20 cellular contexts compared by ENCODE assay signal in genomic region chr9:33414263-33414662, GRCh38. TPM values are rescaled to one million over a fixed set of nuclear protein-coding genes. Genes with fewer than 3 reads are reported as not detected.
DNase-seq lines count a peak whose midpoint lies in the region; ATAC-seq and TF ChIP-seq lines count a peak whose summit lies in the region.
"Had no signal": no experiment of that assay in that cellular context is flagged by ENCODE, and none has a peak within 500 bp of the region (broad histone marks: within the 10 kb centered on the region; RNA-seq: fewer than 3 reads in every experiment).

No MANE protein-coding gene starts in this region.

- H3K79me2 ChIP-seq in hepatocyte: no peaks in the 10 kb centered on the region

- CTCF ChIA-PET in activated naive CD4-positive, alpha-beta T cell treated with anti-CD3 and anti-CD28 coated beads, Interleukin-2, amount 10 ng/mL, durations not matched to agents 7 days and 5 days (lab: Charles Lee): interaction anchor here (1.3 to 11.2 kb wide), 8 partner anchors 10 to 130 kb away, joined by 3 to 193 read pairs (median 32); partner anchors contain the start of genes AQP3, AQP7 and NOL6
- CTCF ChIA-PET in T-cell (lab: Charles Lee): interaction anchor here (0.7 to 2.6 kb wide), 7 partner anchors 9 to 52 kb away, joined by 3 to 27 read pairs (median 12); partner anchors contain the start of gene AQP3 (in 2 of the 2)

- no peak overlapping the region for H3K4me3 Mint-ChIP-seq in activated naive CD4-positive, alpha-beta T cell treated with anti-CD3 and anti-CD28 coated beads, Interleukin-2, amount 10 ng/mL, durations not matched to agents 7 days and 5 days
- H3K4me3 Mint-ChIP-seq in T-cell (peak overlapping the region in 1 of 3 donors; percentile 63), mesothelial cell of epicardium (no peak overlapping the region)
- H3K4me3 Mint-ChIP-seq: activated B cell treated with CpG ODN at 0.5 μM for 24 hours; natural killer cell treated with Interleukin-12 subunit alpha and Interleukin-12 subunit beta and Interleukin-15 and Interleukin-18, amount 100 ng/mL, for 72 hours had no signal

- H3K4me2 ChIP-seq in hepatocyte: no peak overlapping the region

- no peaks in the 10 kb centered on the region for H3K9me3 ChIP-seq in hepatocyte (ENCODE audit: low read depth)
- no peaks in the 10 kb centered on the region for H3K9me3 ChIP-seq in thymus (ENCODE audit: control insufficient read depth)
- H3K9me3 ChIP-seq: ascending aorta had no signal

- peak overlapping the region; percentile 98 for H3K27ac Mint-ChIP-seq in activated naive CD4-positive, alpha-beta T cell treated with anti-CD3 and anti-CD28 coated beads, Interleukin-2, amount 10 ng/mL, durations not matched to agents 7 days and 5 days
- peak overlapping the region; percentile 99 to 100 for H3K27ac Mint-ChIP-seq in T-cell
- no peak overlapping the region for H3K27ac Mint-ChIP-seq in mesothelial cell of epicardium
- H3K27ac Mint-ChIP-seq: activated B cell treated with CpG ODN at 0.5 μM for 24 hours; natural killer cell treated with Interleukin-12 subunit alpha and Interleukin-12 subunit beta and Interleukin-15 and Interleukin-18, amount 100 ng/mL, for 72 hours had no signal

- H3K4me1 ChIP-seq in hepatocyte (ENCODE audit: insufficient read depth): peaks cover 24% of the 10 kb centered on the region
- peaks cover 42% of the 10 kb centered on the region for H3K4me1 ChIP-seq in thymus (ENCODE audit: control insufficient read depth, insufficient read depth, low read length)
- H3K4me1 ChIP-seq: ascending aorta had no signal

- H3K27ac ChIP-seq in hepatocyte (peak overlapping the region; percentile 67), thymus (ENCODE audit: low read depth) (peak overlapping the region; percentile 86)
- H3K27ac ChIP-seq: ascending aorta had no signal

- no peaks in the 10 kb centered on the region for H3K9me2 ChIP-seq in hepatocyte (replicated peaks; ENCODE audit: insufficient read depth)

- H3K27me3 Mint-ChIP-seq in activated naive CD4-positive, alpha-beta T cell treated with anti-CD3 and anti-CD28 coated beads, Interleukin-2, amount 10 ng/mL, durations not matched to agents 7 days and 5 days: peaks cover 5% of the 10 kb centered on the region
- H3K27me3 Mint-ChIP-seq in T-cell (no peaks in the 10 kb centered on the region), mesothelial cell of epicardium (ENCODE audit: low read depth) (no peaks in the 10 kb centered on the region)
- H3K27me3 Mint-ChIP-seq: stimulated activated naive CD8-positive, alpha-beta T cell treated with anti-CD3 and anti-CD28 coated beads, Interleukin-15, amount 100 ng/mL, for 72 hours had no signal

- H3K4me3 ChIP-seq in hepatocyte: no peak overlapping the region
- no peak overlapping the region for H3K4me3 ChIP-seq in thymus (ENCODE audit: low read length)
- H3K4me3 ChIP-seq: ascending aorta had no signal

- H3K27me3 ChIP-seq in hepatocyte: no peaks in the 10 kb centered on the region
- no peaks in the 10 kb centered on the region for H3K27me3 ChIP-seq in thymus (ENCODE audit: control insufficient read depth, insufficient read depth)
- H3K27me3 ChIP-seq: ascending aorta had no signal

- TF ChIP-seq CTCF in hepatocyte (IDR thresholded peaks at IDR 0.05; ENCODE audit: poor library complexity) (no peak), mesothelial cell of epicardium (IDR thresholded peaks at IDR 0.05; ENCODE audit: unreplicated experiment) (no peak)

- peaks cover 57% of the 10 kb centered on the region for H3K4me1 Mint-ChIP-seq in activated naive CD4-positive, alpha-beta T cell treated with anti-CD3 and anti-CD28 coated beads, Interleukin-2, amount 10 ng/mL, durations not matched to agents 7 days and 5 days
- H3K4me1 Mint-ChIP-seq in T-cell (peaks cover 48 to 50% (median 50%) of the 10 kb centered on the region in 3 donors), mesothelial cell of epicardium (peaks cover 9% of the 10 kb centered on the region)
- H3K4me1 Mint-ChIP-seq: activated B cell treated with CpG ODN at 0.5 μM for 24 hours had no signal

- POLR2A ChIA-PET in T-cell (lab: Charles Lee): interaction anchor here in 1 of 2 donors (0.6 kb wide), 2 partner anchors 34 to 45 kb away, joined by 4 to 5 read pairs; no protein-coding TSS in a partner anchor

- no peaks in the 10 kb centered on the region for H3K9me3 Mint-ChIP-seq in activated naive CD4-positive, alpha-beta T cell treated with anti-CD3 and anti-CD28 coated beads, Interleukin-2, amount 10 ng/mL, durations not matched to agents 7 days and 5 days
- H3K9me3 Mint-ChIP-seq in T-cell: no peaks in the 10 kb centered on the region
- no peaks in the 10 kb centered on the region for H3K9me3 Mint-ChIP-seq in mesothelial cell of epicardium
- H3K9me3 Mint-ChIP-seq: activated B cell treated with CpG ODN at 0.5 μM for 24 hours; natural killer cell treated with Interleukin-12 subunit alpha and Interleukin-12 subunit beta and Interleukin-15 and Interleukin-18, amount 100 ng/mL, for 72 hours; stimulated activated naive CD8-positive, alpha-beta T cell treated with anti-CD3 and anti-CD28 coated beads, Interleukin-15, amount 100 ng/mL, for 72 hours had no signal

- peak; percentile 35 for DNase-seq in activated naive CD4-positive, alpha-beta T cell treated with anti-CD3 and anti-CD28 coated beads, Interleukin-2, amount 10 ng/mL, durations not matched to agents 7 days and 5 days
- DNase-seq in activated naive CD4-positive, alpha-beta T cell treated with Interleukin-2 at 50 U/mL for 16 hours: no peak
- DNase-seq in T-cell (peak in 1 of 34 experiments; percentile 15), hepatocyte (ENCODE audit: low spot score) (no peak), mesothelial cell of epicardium (ENCODE audit: low spot score in 2 of 2, unreplicated experiment in 2 of 2) (no peak), HK-2 (ENCODE audit: unreplicated experiment) (no peak), GM19240 (ENCODE audit: insufficient read length, low spot score) (no peak)
- DNase-seq: activated B cell treated with CpG ODN at 0.5 μM for 24 hours; KBM-7; NCI-H1092; NCI-H748 treated with DMSO at 0.1 percent for 48 hours; retina; stimulated activated naive CD8-positive, alpha-beta T cell treated with anti-CD3 and anti-CD28 coated beads, Interleukin-15, amount 100 ng/mL, for 72 hours had no signal

- H3K36me3 ChIP-seq in hepatocyte (replicated peaks; ENCODE audit: insufficient read depth, low read depth) (no peaks in the 10 kb centered on the region), thymus (ENCODE audit: control insufficient read depth, insufficient read depth) (no peaks in the 10 kb centered on the region)
- H3K36me3 ChIP-seq: ascending aorta had no signal

- ATAC-seq in T-cell (replicated peaks in 1 of 4): no peak
- ATAC-seq: natural killer cell treated with Interleukin-12 subunit alpha and Interleukin-12 subunit beta and Interleukin-15 and Interleukin-18, amount 100 ng/mL, for 72 hours; stimulated activated naive CD8-positive, alpha-beta T cell treated with anti-CD3 and anti-CD28 coated beads, Interleukin-15, amount 100 ng/mL, for 72 hours had no signal

- H2AFZ ChIP-seq in hepatocyte: no peak overlapping the region

- H4K20me1 ChIP-seq in hepatocyte (ENCODE audit: insufficient read depth, poor library complexity, severe bottlenecking): no peaks in the 10 kb centered on the region

- H3K36me3 Mint-ChIP-seq in activated naive CD4-positive, alpha-beta T cell treated with anti-CD3 and anti-CD28 coated beads, Interleukin-2, amount 10 ng/mL, durations not matched to agents 7 days and 5 days: peaks cover 2% of the 10 kb centered on the region
- no peaks in the 10 kb centered on the region for H3K36me3 Mint-ChIP-seq in T-cell
- H3K36me3 Mint-ChIP-seq in mesothelial cell of epicardium: no peaks in the 10 kb centered on the region
- H3K36me3 Mint-ChIP-seq: natural killer cell treated with Interleukin-12 subunit alpha and Interleukin-12 subunit beta and Interleukin-15 and Interleukin-18, amount 100 ng/mL, for 72 hours had no signal

- WGBS in hepatocyte (ENCODE audit: low lambda C conversion rate, missing lambda C conversion rate): 83% methylated on average over 3 of the region's 3 CpGs
- WGBS in thymus: 50% methylated on average over 3 of the region's 3 CpGs

RNA-seq across cellular contexts. Expression of gene AQP7, which starts 11.9 kb away (rescaled TPM):
- 1 to 10 TPM in 1 of 5 donors, under 1 TPM in 4; 0.20 to 1.4 (median 0.44) TPM for total RNA-seq in T-cell
- total RNA-seq in hepatocyte: 8.5 and 11.2 TPM in 2 replicates
- 11.6 and 16.6 TPM in 2 replicates for polyA plus RNA-seq in hepatocyte
- polyA plus RNA-seq in thymus: 1.3 TPM
- total RNA-seq in mesothelial cell of epicardium: 0.44 to 1.7 TPM (median 1.3 TPM) in 3 replicates
- total RNA-seq: activated B cell treated with CpG ODN at 0.5 μM for 24 hours; frontal cortex; lung microvascular endothelial cell; natural killer cell treated with Interleukin-12 subunit alpha and Interleukin-12 subunit beta and Interleukin-15 and Interleukin-18, amount 100 ng/mL, for 72 hours; RPMI7951 had no signal
- polyA plus RNA-seq: endothelial cell of umbilical vein had no signal

RNA-seq across cellular contexts. Expression of gene AQP3, which starts 33.1 kb away (rescaled TPM):
- total RNA-seq in T-cell (100 to 1,000 TPM in 3 of 5 donors, 10 to 100 TPM in 2; 85.7 to 130 (median 111) TPM), hepatocyte (97.1 and 101 TPM in 2 replicates), mesothelial cell of epicardium (0.93 to 1.5 TPM (median 1.3 TPM) in 3 replicates)
- polyA plus RNA-seq in hepatocyte (99.3 and 123 TPM in 2 replicates), thymus (129 TPM)
- total RNA-seq: frontal cortex had no signal

RNA-seq across cellular contexts. Expression of gene NOL6, which starts 59.5 kb away (rescaled TPM):
- 10 to 100 TPM; 35.1 to 57.6 (median 47.1) TPM for total RNA-seq in T-cell
- total RNA-seq in hepatocyte: 19.3 and 21.9 TPM in 2 replicates
- polyA plus RNA-seq in hepatocyte: 20.6 and 24.1 TPM in 2 replicates
- polyA plus RNA-seq in thymus: 29.5 TPM
- 37.7 to 38.4 TPM (median 37.9 TPM) in 3 replicates for total RNA-seq in mesothelial cell of epicardium

Comparison
In these comparisons a context has a peak if more than half of its experiments do, and no peak if none do; other contexts are left out.
1. RNA of gene AQP3, which starts 33.1 kb away (total RNA-seq): 85.7 to 130 TPM in T-cell and 97.1 to 101 TPM in hepatocyte; 0.93 to 1.5 TPM in mesothelial cell of epicardium; every median in the first group is over 10 times any median in the second.